ENCODE assay signal across 8 cellular contexts in the genomic region with DNA sequence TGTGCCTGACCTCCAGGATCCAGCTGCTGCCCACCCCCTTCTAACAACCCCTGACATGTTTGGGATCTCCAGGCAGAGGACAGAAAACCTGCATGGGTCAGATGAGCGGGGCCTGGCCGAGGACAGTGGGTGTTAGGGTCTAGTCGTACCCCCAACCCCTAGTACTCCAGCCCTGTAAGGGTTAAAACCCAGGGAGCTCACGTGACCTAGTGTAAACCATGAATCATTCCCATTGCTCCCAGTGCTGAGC.
DNase-seq lines count a peak whose midpoint lies in the region; ATAC-seq and TF ChIP-seq lines count a peak whose summit lies in the region.

No MANE protein-coding gene starts in this region.

- peaks cover 15% of the 10 kb centered on the region for H3K4me1 ChIP-seq in CD8-positive, alpha-beta T cell (ENCODE audit: insufficient read depth, low read length)
- H3K4me1 ChIP-seq in neuronal stem cell (ENCODE audit: control insufficient read depth in 2 of 2, insufficient read depth in 1 of 2, low read depth in 1 of 2, low read length in 2 of 2) = peaks cover 23 to 24% of the 10 kb centered on the region in 2 donors

- CTCF ChIA-PET in CD8-positive, alpha-beta T cell (lab: Charles Lee) = interaction anchor here (0.6 to 4.9 kb wide), 19 partner anchors 9 to 172 kb away, joined by 3 to 34 read pairs (median 6); no protein-coding TSS in a partner anchor

- H3K9ac ChIP-seq in neuronal stem cell (ENCODE audit: low read depth, low read length, poor library complexity) = no peak overlapping the region

- H4K91ac ChIP-seq in neuronal stem cell (ENCODE audit: low read depth, low read length, poor library complexity) = peak overlapping the region; percentile 56

- H3K36me3 ChIP-seq in CD8-positive, alpha-beta T cell (ENCODE audit: insufficient read depth, low read length) = no peaks in the 10 kb centered on the region
- no peaks in the 10 kb centered on the region for H3K36me3 ChIP-seq in neuronal stem cell (replicated peaks in 1 of 2; ENCODE audit: control insufficient read depth in 2 of 2, insufficient read depth in 2 of 2, low read length in 2 of 2)

- no peak overlapping the region for H3K27ac ChIP-seq in CD8-positive, alpha-beta T cell (ENCODE audit: low read depth, low read length)
- peak overlapping the region; percentile 91 for H3K27ac ChIP-seq in neuronal stem cell (replicated peaks; ENCODE audit: low read length)

- H2BK15ac ChIP-seq in neuronal stem cell (ENCODE audit: low read length) = no peak overlapping the region

- H2BK12ac ChIP-seq in neuronal stem cell (ENCODE audit: low read length) = no peak overlapping the region

- no peak overlapping the region for H3K4ac ChIP-seq in neuronal stem cell (ENCODE audit: low read length)

- H4K8ac ChIP-seq in neuronal stem cell (ENCODE audit: low read depth, low read length) = no peak overlapping the region

- no peak for TF ChIP-seq CTCF in CD8-positive, alpha-beta T cell (IDR thresholded peaks at IDR 0.05)

- POLR2A ChIA-PET in CD8-positive, alpha-beta T cell (lab: Charles Lee) = interaction anchor here (1.6 to 3.1 kb wide), 2 partner anchors 33 to 41 kb away, joined by 5 to 22 read pairs; no protein-coding TSS in a partner anchor

- peaks cover 40% of the 10 kb centered on the region for H3K4me1 Mint-ChIP-seq in CD8-positive, alpha-beta T cell (ENCODE audit: low read depth)

- H3K9me3 Mint-ChIP-seq in CD8-positive, alpha-beta T cell = no peaks in the 10 kb centered on the region

- no peak for ATAC-seq in CD8-positive, alpha-beta T cell
- ATAC-seq in HG03520 (IDR thresholded peaks at IDR 0.05; ENCODE audit: unreplicated experiment) (no peak), HG03442 (IDR thresholded peaks at IDR 0.05; ENCODE audit: unreplicated experiment) (no peak)

- H3K36me3 Mint-ChIP-seq in CD8-positive, alpha-beta T cell = no peaks in the 10 kb centered on the region

- H2AFZ ChIP-seq in neuronal stem cell (ENCODE audit: low read length) = peak overlapping the region; percentile 84

- H3K4me2 ChIP-seq in neuronal stem cell (ENCODE audit: insufficient read depth, low read length, poor library complexity, severe bottlenecking) = peak overlapping the region; percentile 100

- H2BK120ac ChIP-seq in neuronal stem cell (ENCODE audit: low read depth, low read length) = no peak overlapping the region

- no peak overlapping the region for H2BK5ac ChIP-seq in neuronal stem cell (ENCODE audit: low read length)

- H3K4me3 ChIP-seq in CD8-positive, alpha-beta T cell (ENCODE audit: low read depth, low read length) = peak overlapping the region; percentile 66
- H3K4me3 ChIP-seq in neuronal stem cell (ENCODE audit: low read length in 2 of 2) = peak overlapping the region; percentile 59 to 84

- intact Hi-C loops in CD8-positive, alpha-beta T cell (cut with DNase I, micrococcal nuclease) = loop anchor here (2.0 to 5.0 kb wide), 2 partner anchors 62 to 158 kb away; partner anchors contain the start of gene KIAA1671 (in 1 of the 2)

- no peaks in the 10 kb centered on the region for H3K9me3 ChIP-seq in CD8-positive, alpha-beta T cell (ENCODE audit: low read length)
- no peaks in the 10 kb centered on the region for H3K9me3 ChIP-seq in neuronal stem cell (replicated peaks in 1 of 2; ENCODE audit: control insufficient read depth in 2 of 2, insufficient read depth in 1 of 2, low read depth in 1 of 2, low read length in 2 of 2)

- H3K18ac ChIP-seq in neuronal stem cell (ENCODE audit: low read length) = peak overlapping the region; percentile 53

- no peak overlapping the region for H3K23ac ChIP-seq in neuronal stem cell (ENCODE audit: low read depth, low read length, poor library complexity)

- H3K27me3 Mint-ChIP-seq in CD8-positive, alpha-beta T cell (ENCODE audit: low read depth) = no peaks in the 10 kb centered on the region

- H3K27me3 ChIP-seq in CD8-positive, alpha-beta T cell (ENCODE audit: insufficient read depth, low read length) = no peaks in the 10 kb centered on the region
- H3K27me3 ChIP-seq in neuronal stem cell (ENCODE audit: control insufficient read depth in 3 of 3, insufficient read depth in 3 of 3, low read depth in 1 of 3, low read length in 3 of 3) = no peaks in the 10 kb centered on the region

- H3K4me3 Mint-ChIP-seq in CD8-positive, alpha-beta T cell = peak overlapping the region; percentile 88

- H3K14ac ChIP-seq in neuronal stem cell (ENCODE audit: low read length) = peak overlapping the region; percentile 10

- H3K27ac Mint-ChIP-seq in CD8-positive, alpha-beta T cell = peak overlapping the region; percentile 92

- H3K79me1 ChIP-seq in neuronal stem cell (ENCODE audit: low read depth, low read length) = no peaks in the 10 kb centered on the region

- no peak for DNase-seq in CD8-positive, alpha-beta T cell
- peak; percentile 51 for DNase-seq in epidermal melanocyte (ENCODE audit: insufficient read length, low spot score)
- no peak for DNase-seq in neuronal stem cell (ENCODE audit: low spot score)
- DNase-seq in SIG-M5 (lab: John Stamatoyannopoulos, UW) = no peak
- DNase-seq in T-helper 9 cell = no peak

- no peak overlapping the region for H2AK5ac ChIP-seq in neuronal stem cell (ENCODE audit: low read depth, low read length)

- WGBS in neuronal stem cell (ENCODE audit: extremely low coverage in 2 of 2, insufficient read length in 2 of 2, insufficient replicate concordance in 1 of 2), 2 donors = no CpG with 5 or more reads among the region's 4 CpGs

TF ChIP-seq in PFSK-1, 5 proteins besides CTCF, POLR2A, EP300 and RAD21:
- TF ChIP-seq POLR2AphosphoS5 (IDR thresholded peaks at IDR 0.05; ENCODE audit: low read depth, low read length) = no peak
- peak; percentile 52; the same call in 1 of the 2 replicates for TF ChIP-seq TAF1 (IDR thresholded peaks at IDR 0.05; ENCODE audit: borderline replicate concordance, insufficient read depth, low read length)
